Comparison of ENCODE assay signal across 1 cellular context in genomic region chr10:116826803-116827202, GRCh38.
TF ChIP-seq lines count a peak whose summit lies in the region.

No MANE protein-coding gene starts in this region.

TF ChIP-seq in IMR-90, 13 proteins besides CTCF, POLR2A, EP300 and RAD21:
- TF ChIP-seq, protein P1, sequence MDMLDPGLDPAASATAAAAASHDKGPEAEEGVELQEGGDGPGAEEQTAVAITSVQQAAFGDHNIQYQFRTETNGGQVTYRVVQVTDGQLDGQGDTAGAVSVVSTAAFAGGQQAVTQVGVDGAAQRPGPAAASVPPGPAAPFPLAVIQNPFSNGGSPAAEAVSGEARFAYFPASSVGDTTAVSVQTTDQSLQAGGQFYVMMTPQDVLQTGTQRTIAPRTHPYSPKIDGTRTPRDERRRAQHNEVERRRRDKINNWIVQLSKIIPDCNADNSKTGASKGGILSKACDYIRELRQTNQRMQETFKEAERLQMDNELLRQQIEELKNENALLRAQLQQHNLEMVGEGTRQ (IDR thresholded peaks at IDR 0.05; ENCODE audit: low read depth, low read length): no peak
- TF ChIP-seq MAZ (IDR thresholded peaks at IDR 0.05; ENCODE audit: borderline replicate concordance, low read depth, low read length): no peak
- TF ChIP-seq RCOR1 (IDR thresholded peaks at IDR 0.05; ENCODE audit: insufficient replicate concordance, low read length): no peak
- no peak for TF ChIP-seq NFE2L2 (IDR thresholded peaks at IDR 0.05; ENCODE audit: low read depth, low read length)
- TF ChIP-seq CHD1 (IDR thresholded peaks at IDR 0.05; ENCODE audit: low read depth, low read length): no peak
- no peak for TF ChIP-seq MAFK (IDR thresholded peaks at IDR 0.05; ENCODE audit: low read depth, low read length)
- no peak for TF ChIP-seq RFX5 (IDR thresholded peaks at IDR 0.05; ENCODE audit: low read depth, low read length)
- TF ChIP-seq ELK1 (IDR thresholded peaks at IDR 0.05; ENCODE audit: borderline replicate concordance, low read depth, low read length): no peak
- TF ChIP-seq BHLHE40 (IDR thresholded peaks at IDR 0.05; ENCODE audit: low read depth, low read length): no peak
- no peak for TF ChIP-seq FOS (IDR thresholded peaks at IDR 0.05; ENCODE audit: low read depth, low read length)
- no peak for TF ChIP-seq SMC3 (IDR thresholded peaks at IDR 0.05; ENCODE audit: low read depth, low read length)
